In genomic region chr11:47979378-47980092, GRCh38 we compare ENCODE assay signal across 8 cellular contexts. TPM values are rescaled to one million over a fixed set of nuclear protein-coding genes. Genes with fewer than 3 reads are reported as not detected.
DNase-seq lines count a peak whose midpoint lies in the region; ATAC-seq, FAIRE-seq and TF ChIP-seq lines count a peak whose summit lies in the region.

No MANE protein-coding gene starts in this region.

- no peaks in the 10 kb centered on the region for H4K20me1 ChIP-seq in GM12878 (ENCODE audit: control insufficient read depth, insufficient read depth)

- no peak for TF ChIP-seq EP300 in GM12878 (IDR thresholded peaks at IDR 0.05; ENCODE audit: borderline replicate concordance in 1 of 2, control insufficient read depth in 1 of 2, low read depth in 2 of 2, low read length in 2 of 2)

- ATAC-seq in GM12878 (no peak), left colon (peak; percentile 13)

- DNase-seq in AG10803 (ENCODE audit: low read depth) (no peak), GM12878 (ENCODE audit: low read depth, low spot score) (no peak), left colon (no peak), thyroid gland (peak; percentile 63 to 64), T1000 (lab: John Stamatoyannopoulos, UW) (no peak), GDM1 (lab: John Stamatoyannopoulos, UW) (no peak)
- no peak for DNase-seq in stimulated activated CD4-positive, alpha-beta T cell treated with anti-CD3 and anti-CD28 coated beads, Interleukin-4, amount 100 ng/mL, for 4 hours

- CTCF ChIA-PET in GM12878 (lab: Yijun Ruan, JAX) = interaction anchor here (1.2 kb wide), 1 partner anchor 45 kb away, joined by 5 read pairs; no protein-coding TSS in a partner anchor

- H3K9ac ChIP-seq in HUES64 (ENCODE audit: low read depth, low read length) = peak overlapping the region; percentile 69
- no peak overlapping the region for H3K9ac ChIP-seq in GM12878 (ENCODE audit: control insufficient read depth, insufficient read depth, low read length)

- in situ Hi-C loops in GM12878 (cut with MboI) = no loop called here

- H3K27me3 ChIP-seq in HUES64 (ENCODE audit: insufficient read depth, low read length) = peaks cover 16% of the 10 kb centered on the region
- peaks cover 0 to 3% of the 10 kb centered on the region in 2 experiments; a peak in 2 of 4 replicates for H3K27me3 ChIP-seq in GM12878 (replicated peaks in 1 of 2; ENCODE audit: control insufficient read depth in 2 of 2, insufficient read depth in 2 of 2, low read length in 1 of 2)
- H3K27me3 ChIP-seq in thyroid gland = no peaks in the 10 kb centered on the region

- intact Hi-C loops in GM12878 (cut with micrococcal nuclease; ENCODE audit: unreplicated experiment) = loop anchor here (5.0 kb wide), 1 partner anchor 128 kb away; no protein-coding TSS in a partner anchor
- intact Hi-C loops in left colon (cut with DNase I, micrococcal nuclease) = no loop called here
- intact Hi-C loops in thyroid gland (cut with DNase I) = loop anchor here (5.0 to 10.0 kb wide), 2 partner anchors 37 to 105 kb away; no protein-coding TSS in a partner anchor

- TF ChIP-seq CTCF in AG10803 (conservative IDR thresholded peaks at IDR 0.05; ENCODE audit: low read length) (no peak), GM12878 (IDR thresholded peaks at IDR 0.05 in 2 of 3, conservative IDR thresholded peaks at IDR 0.05 in 1 of 3; ENCODE audit: control insufficient read depth in 2 of 3, extremely low read depth in 1 of 3, insufficient read depth in 1 of 3, low read depth in 3 of 3, low read length in 3 of 3) (no peak), thyroid gland (IDR thresholded peaks at IDR 0.05) (no peak)

- H3K9me3 ChIP-seq in HUES64 (ENCODE audit: insufficient read depth, low read depth, low read length) = no peaks in the 10 kb centered on the region
- H3K9me3 ChIP-seq in GM12878 (replicated peaks; ENCODE audit: control insufficient read depth, insufficient read depth, low read length) = no peaks in the 10 kb centered on the region
- no peaks in the 10 kb centered on the region for H3K9me3 ChIP-seq in thyroid gland

- SMC1A ChIA-PET in GM12878 (lab: Charles Lee; ENCODE audit: uncharacterized antibody, unreplicated experiment) = interaction anchor here (0.8 to 1.3 kb wide), 5 partner anchors 10 to 130 kb away, joined by 3 to 4 read pairs (median 3); no protein-coding TSS in a partner anchor

- TF ChIP-seq POLR2A in GM12878 (IDR thresholded peaks at IDR 0.05; ENCODE audit: low read depth, low read length) (no peak), thyroid gland (IDR thresholded peaks at IDR 0.05) (peak in 1 of 2 donors; percentile 40)

- peaks cover 33% of the 10 kb centered on the region for H3K79me2 ChIP-seq in GM12878 (ENCODE audit: control insufficient read depth, insufficient read depth, low read length)

- no peak overlapping the region for H2AFZ ChIP-seq in GM12878 (ENCODE audit: control insufficient read depth, low read depth, low read length)

- 0 out of 2 replicates have a peak, but pooled peaks cover 2% of the 10 kb centered on the region for H3K36me3 ChIP-seq in HUES64 (ENCODE audit: insufficient read depth, low read length)
- no peaks in the 10 kb centered on the region for H3K36me3 ChIP-seq in GM12878 (ENCODE audit: control insufficient read depth in 2 of 2, insufficient read depth in 2 of 2, low read length in 1 of 2)
- H3K36me3 ChIP-seq in thyroid gland = no peaks in the 10 kb centered on the region

- H3K27ac ChIP-seq in HUES64 (ENCODE audit: low read depth, low read length) = peak overlapping the region; percentile 58; the same call in 1 of the 2 replicates
- H3K27ac ChIP-seq in GM12878 (ENCODE audit: control insufficient read depth, insufficient read depth) = no peak overlapping the region
- peak overlapping the region; percentile 97 to 99 (median 98) for H3K27ac ChIP-seq in thyroid gland

- POLR2A ChIA-PET in GM12878 (lab: Charles Lee) = interaction anchor here (0.6 kb wide), 1 partner anchor 55 kb away, joined by 4 read pairs; no protein-coding TSS in a partner anchor

- 30% methylated on average over 14 of the region's 19 CpGs for WGBS in HUES64
- 49% methylated on average over 17 of the region's 19 CpGs for WGBS in GM12878 (ENCODE audit: insufficient coverage, insufficient replicate concordance, low lambda C conversion rate, missing lambda C conversion rate)
- WGBS in thyroid gland, 2 donors = 30 to 48% methylated on average over 15 to 19 of the region's 19 CpGs

- BruUV-seq in GM12878 (replicated peaks; lab: Mats Ljungman, UMichigan) = no TSS peak

- H3K4me1 ChIP-seq in HUES64 (ENCODE audit: insufficient read depth, low read length) (peaks cover 19% of the 10 kb centered on the region), GM12878 (ENCODE audit: control insufficient read depth, insufficient read depth, low read length) (peaks cover 17% of the 10 kb centered on the region), thyroid gland (peaks cover 38 to 44% of the 10 kb centered on the region in 2 donors)

- FAIRE-seq in GM12878 (lab: Jason Lieb, UNC) = no peak

- RAD21 ChIA-PET in GM12878 (lab: Charles Lee; ENCODE audit: unreplicated experiment) = interaction anchor here (0.5 to 1.4 kb wide), 6 partner anchors 114 to 671 kb away, joined by 3 to 6 read pairs (median 4); no protein-coding TSS in a partner anchor

- peak overlapping the region; percentile 67 for H3K4me3 ChIP-seq in AG10803 (ENCODE audit: low read length)
- peak overlapping the region; percentile 65 for H3K4me3 ChIP-seq in HUES64 (ENCODE audit: low read length)
- H3K4me3 ChIP-seq in GM12878 = no peak overlapping the region
- peak overlapping the region in 1 of 3 donors; percentile 85 for H3K4me3 ChIP-seq in thyroid gland (replicated peaks in 1 of 3)

- H3K4me2 ChIP-seq in GM12878 (ENCODE audit: control insufficient read depth, insufficient read depth) = 0 out of 2 replicates have a peak overlapping the region, but pooled peaks have one; percentile 28

- TF ChIP-seq RAD21 in GM12878 (IDR thresholded peaks at IDR 0.05; ENCODE audit: insufficient read depth, low read depth, low read length) = no peak

TF ChIP-seq in GM12878, 131 proteins besides CTCF, POLR2A, EP300 and RAD21 (continues in another document):
- no peak for TF ChIP-seq LARP7 (IDR thresholded peaks at IDR 0.05)
- TF ChIP-seq SREBF2 (IDR thresholded peaks at IDR 0.05; ENCODE audit: low read length) = no peak
- TF ChIP-seq TBL1XR1 (IDR thresholded peaks at IDR 0.05; ENCODE audit: low read depth, low read length) = no peak
- no peak for TF ChIP-seq ZBTB33 (IDR thresholded peaks at IDR 0.05)
- no peak for TF ChIP-seq MEF2B (IDR thresholded peaks at IDR 0.05; ENCODE audit: partially characterized antibody, poor library complexity, severe bottlenecking)

RNA-seq across cellular contexts. Expression of gene PTPRJ, which starts 0.8 kb away (rescaled TPM):
- 7.5 TPM for polyA plus RNA-seq in HUES64 (2013, experiment 1 of 2)
- polyA plus RNA-seq in HUES64 (2013, experiment 2 of 2) = 9.6 TPM
- 26.1 and 28.1 TPM in 2 replicates for total RNA-seq in GM12878 (2013; cell fraction: nucleolus; rRNA removed)
- total RNA-seq in GM12878 (2014; rRNA removed) = 10.3 and 11.6 TPM in 2 replicates
- total RNA-seq in GM12878 (2014; rRNA removed; fragmentation: Illumina TruSeq; extraction: Trizol) = 13.5 and 14.2 TPM in 2 replicates
- 21.0 and 22.4 TPM in 2 replicates for total RNA-seq in GM12878 (2021)
- 4.1 TPM for polyA plus RNA-seq in GM12878 (2011; ENCODE audit: low read depth)
- 0.22 and 0.37 TPM in 2 replicates for polyA plus RNA-seq in GM12878 (2011; rRNA removed)
- polyA plus RNA-seq in GM12878 (2011; cell fraction: cytosol; rRNA removed) = 0.10 and 0.15 TPM in 2 replicates
- polyA plus RNA-seq in GM12878 (2011; cell fraction: nucleus; rRNA removed) = 0.15 and 0.34 TPM in 2 replicates
- polyA plus RNA-seq in GM12878 (2012) = 5.8 and 6.2 TPM in 2 replicates
- 11.0 and 11.7 TPM in 2 replicates for polyA plus RNA-seq in GM12878 (2014; fragmentation: Illumina TruSeq; extraction: Trizol)
- polyA plus RNA-seq in GM12878 (2014; fragmentation: Nextera tagmentation; extraction: Ambion mirVana) = under 1 TPM; 0.77 to 0.91 TPM
- polyA plus RNA-seq in GM12878 (2014; rRNA removed) = 7.6 and 9.1 TPM in 2 replicates
- polyA plus RNA-seq in GM12878 (2016; fragmentation: Nextera tagmentation; extraction: Ambion mirVana) = 1 to 10 TPM; 2.1 to 5.6 TPM
- polyA minus RNA-seq in GM12878 (2011; rRNA and poly(A)+ RNA removed) = 0.15 TPM in 2 replicates
- polyA minus RNA-seq in GM12878 (2011; cell fraction: cytosol; rRNA and poly(A)+ RNA removed) = 0.27 and 0.31 TPM in 2 replicates
- under 0.01 and 0.19 TPM in 2 replicates for polyA minus RNA-seq in GM12878 (2011; cell fraction: nucleus; rRNA and poly(A)+ RNA removed)
- total RNA-seq in left colon = 10 to 100 TPM; 38.5 to 58.9 TPM
- total RNA-seq in thyroid gland = 10 to 100 TPM; 45.4 to 81.9 (median 58.6) TPM

Comparison
In these comparisons a context has a peak if more than half of its experiments do, and no peak if none do; other contexts are left out.
1. DNase-seq: peak in thyroid gland (2 of 2); none in AG10803 (single experiment), GM12878 (single experiment), left colon (0 of 2), T1000 (single experiment), GDM1 (single experiment) and stimulated activated CD4-positive, alpha-beta T cell treated with anti-CD3 and anti-CD28 coated beads, Interleukin-4, amount 100 ng/mL, for 4 hours (0 of 2).
2. intact Hi-C loops: an anchor here in GM12878 (5.0 kb wide) and thyroid gland (5.0 to 10.0 kb wide); none called in left colon.